18 cellular contexts compared by ENCODE assay signal in the genomic region with DNA sequence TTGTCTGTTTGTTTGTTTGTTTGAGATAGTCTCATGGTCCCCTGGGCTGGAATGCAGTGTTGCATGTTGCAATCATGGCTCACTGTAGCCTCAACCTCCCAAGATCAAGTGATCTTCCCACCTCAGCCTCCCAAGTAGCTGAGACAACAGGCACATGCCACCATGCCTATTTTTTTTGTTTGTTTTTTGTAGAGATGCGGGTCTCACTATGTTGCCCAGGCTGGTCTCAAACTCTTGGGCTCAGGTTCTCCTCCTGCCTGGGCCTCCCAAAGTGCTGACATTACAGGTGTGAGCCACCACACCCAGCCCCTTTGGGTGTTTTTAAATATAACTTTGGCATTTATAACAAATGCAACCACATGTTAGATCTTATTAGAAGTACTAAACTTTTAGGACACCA. TPM values are rescaled to one million over a fixed set of nuclear protein-coding genes. Genes with fewer than 3 reads are reported as not detected.
DNase-seq lines count a peak whose midpoint lies in the region; ATAC-seq, FAIRE-seq and TF ChIP-seq lines count a peak whose summit lies in the region.
"Had no signal": no experiment of that assay in that cellular context is flagged by ENCODE, and none has a peak within 500 bp of the region (broad histone marks: within the 10 kb centered on the region; RNA-seq: fewer than 3 reads in every experiment).

No MANE protein-coding gene starts in this region.

- TF ChIP-seq EP300 in HepG2 (IDR thresholded peaks at IDR 0.05; ENCODE audit: low read depth in 2 of 2, low read length in 2 of 2) (no peak), HepG2 (CRISPR knock-in tag; IDR thresholded peaks at IDR 0.05; ENCODE audit: borderline replicate concordance) (no peak)

- H3K4me3 ChIP-seq in HepG2 (replicated peaks in 1 of 3; ENCODE audit: insufficient read depth in 1 of 3, low read depth in 2 of 3, low read length in 3 of 3), result no peak overlapping the region
- no peak overlapping the region for H3K4me3 ChIP-seq in right lobe of liver
- no peak overlapping the region for H3K4me3 ChIP-seq in right atrium auricular region
- H3K4me3 ChIP-seq: BLaER1 had no signal

- H3K27ac ChIP-seq in HepG2 (ENCODE audit: extremely low read length, insufficient read depth, low read length) (no peak overlapping the region), right lobe of liver (no peak overlapping the region), right atrium auricular region (no peak overlapping the region)
- H3K27ac ChIP-seq: 22Rv1, BLaER1 had no signal

- H3K27me3 ChIP-seq in HepG2 (ENCODE audit: control insufficient read depth in 1 of 2, insufficient read depth in 2 of 2, low read length in 2 of 2), result no peaks in the 10 kb centered on the region
- H3K27me3 ChIP-seq in right lobe of liver, result no peaks in the 10 kb centered on the region
- no peaks in the 10 kb centered on the region for H3K27me3 ChIP-seq in right atrium auricular region
- H3K27me3 ChIP-seq: BLaER1 had no signal

- H3K27me3 Mint-ChIP-seq in activated CD4-positive, alpha-beta T cell treated with anti-CD3 and anti-CD28 coated beads, Interleukin-2, amount 10 ng/mL, durations not matched to agents 7 days and 5 days, result no peaks in the 10 kb centered on the region
- H3K27me3 Mint-ChIP-seq in naive B cell, result no peaks in the 10 kb centered on the region
- H3K27me3 Mint-ChIP-seq: CD4-positive, alpha-beta memory T cell; IgD-negative memory B cell had no signal

- H3K9ac ChIP-seq in HepG2 (ENCODE audit: insufficient read depth, low read depth, low read length), result no peak overlapping the region
- H3K9ac ChIP-seq: BLaER1 had no signal

- 100% methylated on average over 1 of the region's 1 CpG for WGBS in HepG2 (ENCODE audit: low lambda C conversion rate)
- 100% methylated on average over 1 of the region's 1 CpG for WGBS in right lobe of liver (ENCODE audit: insufficient coverage, low coverage, low lambda C conversion rate, missing lambda C conversion rate)

- H3K4me1 ChIP-seq in HepG2 (ENCODE audit: insufficient read depth, low read length), result no peaks in the 10 kb centered on the region
- no peaks in the 10 kb centered on the region for H3K4me1 ChIP-seq in right lobe of liver
- no peaks in the 10 kb centered on the region for H3K4me1 ChIP-seq in right atrium auricular region
- H3K4me1 ChIP-seq: BLaER1 had no signal

- no peaks in the 10 kb centered on the region for H3K79me2 ChIP-seq in HepG2 (ENCODE audit: insufficient read depth, low read length)

- no peak for FAIRE-seq in HepG2 (lab: Jason Lieb, UNC)
- FAIRE-seq: H1, HTR-8/SVneo had no signal

- H3K9me3 ChIP-seq in HepG2 (ENCODE audit: low read length) (no peaks in the 10 kb centered on the region), right lobe of liver (no peaks in the 10 kb centered on the region), right atrium auricular region (no peaks in the 10 kb centered on the region)
- H3K9me3 ChIP-seq: BLaER1 had no signal

- no TSS peak for BruUV-seq in HepG2 (replicated peaks; lab: Mats Ljungman, UMichigan)

- CTCF ChIA-PET in activated CD4-positive, alpha-beta T cell treated with anti-CD3 and anti-CD28 coated beads, Interleukin-2, amount 10 ng/mL, durations not matched to agents 7 days and 5 days (lab: Charles Lee), result no interaction called here
- CTCF ChIA-PET in HepG2 (lab: Yijun Ruan, JAX; ENCODE audit: low intra/inter-chr PET ratio, low total read pairs), result no interaction called here

- ATAC-seq in HepG2 (no peak), right lobe of liver (no peak), naive B cell (ENCODE audit: low read depth in 2 of 2) (no peak)

- H3K36me3 ChIP-seq in HepG2 (replicated peaks in 1 of 2; ENCODE audit: control insufficient read depth in 1 of 2, insufficient read depth in 2 of 2, low read length in 2 of 2), result peaks cover 0 to 3% of the 10 kb centered on the region in 2 experiments; a peak in 3 of 5 replicates
- no peaks in the 10 kb centered on the region for H3K36me3 ChIP-seq in right lobe of liver
- H3K36me3 ChIP-seq in right atrium auricular region, result peaks cover 9% of the 10 kb centered on the region

- no peak for DNase-seq in activated CD4-positive, alpha-beta T cell treated with anti-CD3 and anti-CD28 coated beads, Interleukin-2, amount 10 ng/mL, durations not matched to agents 7 days and 5 days
- DNase-seq in activated CD4-positive, alpha-beta T cell treated with anti-CD3 and anti-CD28 coated beads, Interleukin-2, amount 50 U/mL, for 48 hours, result no peak
- DNase-seq in HepG2 (ENCODE audit: low spot score) (no peak), right lobe of liver (no peak), naive B cell (no peak), right atrium auricular region (ENCODE audit: low spot score) (no peak), putamen (ENCODE audit: low spot score) (no peak)
- DNase-seq: Calu3; CD4-positive, alpha-beta memory T cell; DMS79 treated with DMSO at 0.1 percent for 48 hours; GF-D8; H9 had no signal

- H3K4me2 ChIP-seq in HepG2 (ENCODE audit: low read depth, low read length), result no peak overlapping the region
- H3K4me2 ChIP-seq: BLaER1 had no signal

- H3K4me3 Mint-ChIP-seq in activated CD4-positive, alpha-beta T cell treated with anti-CD3 and anti-CD28 coated beads, Interleukin-2, amount 10 ng/mL, durations not matched to agents 7 days and 5 days, result no peak overlapping the region
- no peak overlapping the region for H3K4me3 Mint-ChIP-seq in naive B cell
- H3K4me3 Mint-ChIP-seq: CD14-positive monocyte; CD4-positive, alpha-beta memory T cell; H9 had no signal

- H3K9me3 Mint-ChIP-seq in activated CD4-positive, alpha-beta T cell treated with anti-CD3 and anti-CD28 coated beads, Interleukin-2, amount 10 ng/mL, durations not matched to agents 7 days and 5 days, result no peaks in the 10 kb centered on the region
- no peaks in the 10 kb centered on the region for H3K9me3 Mint-ChIP-seq in naive B cell
- H3K9me3 Mint-ChIP-seq: IgD-negative memory B cell had no signal

- TF ChIP-seq CTCF in HepG2 (CRISPR knock-in tag; IDR thresholded peaks at IDR 0.05), result no peak
- TF ChIP-seq CTCF in right lobe of liver (IDR thresholded peaks at IDR 0.05), result no peak
- no peak for TF ChIP-seq CTCF in right atrium auricular region (IDR thresholded peaks at IDR 0.05)

- TF ChIP-seq POLR2A in HepG2 (IDR thresholded peaks at IDR 0.05; ENCODE audit: insufficient read depth in 1 of 2, low read depth in 2 of 2, low read length in 2 of 2) (no peak), right lobe of liver (IDR thresholded peaks at IDR 0.05) (no peak)

- POLR2A ChIA-PET in activated CD4-positive, alpha-beta T cell treated with anti-CD3 and anti-CD28 coated beads, Interleukin-2, amount 10 ng/mL, durations not matched to agents 7 days and 5 days (lab: Charles Lee), result no interaction called here
- POLR2A ChIA-PET in HepG2 (lab: Yijun Ruan, JAX), result no interaction called here

- H3K36me3 Mint-ChIP-seq in activated CD4-positive, alpha-beta T cell treated with anti-CD3 and anti-CD28 coated beads, Interleukin-2, amount 10 ng/mL, durations not matched to agents 7 days and 5 days (ENCODE audit: low read depth), result peaks cover 12% of the 10 kb centered on the region
- H3K36me3 Mint-ChIP-seq in naive B cell, result peaks cover under 1 to 11% of the 10 kb centered on the region in 2 donors

- no peaks in the 10 kb centered on the region for H3K4me1 Mint-ChIP-seq in activated CD4-positive, alpha-beta T cell treated with anti-CD3 and anti-CD28 coated beads, Interleukin-2, amount 10 ng/mL, durations not matched to agents 7 days and 5 days
- H3K4me1 Mint-ChIP-seq in naive B cell, result peaks cover 10 to 18% (median 14%) of the 10 kb centered on the region in 3 donors
- H3K4me1 Mint-ChIP-seq: CD14-positive monocyte had no signal

- TF ChIP-seq RAD21 in HepG2 (CRISPR knock-in tag; IDR thresholded peaks at IDR 0.05), result no peak

- no peaks in the 10 kb centered on the region; the same call in 1 of the 2 replicates for H4K20me1 ChIP-seq in HepG2 (ENCODE audit: insufficient read depth, low read length)
- H4K20me1 ChIP-seq: BLaER1 had no signal

- peak overlapping the region; percentile 11 for H3K27ac Mint-ChIP-seq in activated CD4-positive, alpha-beta T cell treated with anti-CD3 and anti-CD28 coated beads, Interleukin-2, amount 10 ng/mL, durations not matched to agents 7 days and 5 days
- H3K27ac Mint-ChIP-seq in naive B cell, result peak overlapping the region in 4 of 6 donors; percentile 14 to 48 (median 32)
- H3K27ac Mint-ChIP-seq: CD4-positive, alpha-beta memory T cell; H9 had no signal

- intact Hi-C loops in HepG2 (cut with micrococcal nuclease; ENCODE audit: unreplicated experiment), result loop anchor here (5.0 kb wide), 1 partner anchor 153 kb away; no protein-coding TSS in a partner anchor
- intact Hi-C loops in right lobe of liver (cut with DNase I), result no loop called here

- in situ Hi-C loops in HepG2 (cut with HindIII; ENCODE audit: extremely low pct_ligation_motif_present, low pct_unique_long_range_greater_than_20kb), result no loop called here

- H2AFZ ChIP-seq in HepG2 (ENCODE audit: low read length), result no peak overlapping the region

RNA-seq across cellular contexts. Expression of gene ARL5A, which starts 37.5 kb away (rescaled TPM):
- 10 to 100 TPM; 47.4 to 49.0 TPM for total RNA-seq in activated CD4-positive, alpha-beta T cell treated with anti-CD3 and anti-CD28 coated beads, Interleukin-2, amount 10 ng/mL, durations not matched to agents 7 days and 5 days
- total RNA-seq in HepG2 (2016; rRNA removed; fragmentation: Illumina TruSeq; extraction: Trizol), result 149 and 170 TPM in 2 replicates
- 75.4 and 85.0 TPM in 2 replicates for total RNA-seq in HepG2 (2016; cell fraction: cytosol; rRNA removed; fragmentation: Illumina TruSeq; extraction: Trizol; ENCODE audit: low read depth)
- total RNA-seq in HepG2 (2016; cell fraction: insoluble cytoplasmic fraction; rRNA removed; fragmentation: Illumina TruSeq; extraction: Trizol), result 144 and 150 TPM in 2 replicates
- 220 and 225 TPM in 2 replicates for total RNA-seq in HepG2 (2016; cell fraction: membrane; rRNA removed; fragmentation: Illumina TruSeq; extraction: Trizol)
- total RNA-seq in HepG2 (2016; cell fraction: nucleus; rRNA removed; fragmentation: Illumina TruSeq; extraction: Trizol), result 85.9 and 100 TPM in 2 replicates
- polyA plus RNA-seq in HepG2 (2011; rRNA removed), result 34.2 and 47.5 TPM in 2 replicates
- 23.3 and 35.0 TPM in 2 replicates for polyA plus RNA-seq in HepG2 (2011; cell fraction: cytosol; rRNA removed)
- 21.9 and 29.1 TPM in 2 replicates for polyA plus RNA-seq in HepG2 (2011; cell fraction: nucleus; rRNA removed)
- polyA plus RNA-seq in HepG2 (2012), result 46.8 and 63.2 TPM in 2 replicates
- polyA plus RNA-seq in HepG2 (2016; cell fraction: cytosol; fragmentation: Illumina TruSeq; extraction: Trizol; ENCODE audit: low read depth), result 49.2 and 53.4 TPM in 2 replicates
- polyA plus RNA-seq in HepG2 (2016; cell fraction: insoluble cytoplasmic fraction; fragmentation: Illumina TruSeq; extraction: Trizol; ENCODE audit: low read depth), result 78.6 and 90.5 TPM in 2 replicates
- 89.2 and 108 TPM in 2 replicates for polyA plus RNA-seq in HepG2 (2016; cell fraction: membrane; fragmentation: Illumina TruSeq; extraction: Trizol; ENCODE audit: low read depth)
- 53.8 and 56.7 TPM in 2 replicates for polyA plus RNA-seq in HepG2 (2016; cell fraction: nucleus; fragmentation: Illumina TruSeq; extraction: Trizol; ENCODE audit: insufficient read depth, low read depth)
- polyA minus RNA-seq in HepG2 (2011; rRNA and poly(A)+ RNA removed; ENCODE audit: low replicate concordance), result 8.7 and 27.5 TPM in 2 replicates
- polyA minus RNA-seq in HepG2 (2011; cell fraction: cytosol; rRNA and poly(A)+ RNA removed), result 42.2 and 46.0 TPM in 2 replicates
- polyA minus RNA-seq in HepG2 (2011; cell fraction: nucleus; rRNA and poly(A)+ RNA removed), result 141 and 173 TPM in 2 replicates
- total RNA-seq in right lobe of liver, result 10 to 100 TPM; 20.0 to 33.3 (median 22.4) TPM
- 100 to 1,000 TPM in 2 of 6 donors, 10 to 100 TPM in 4; 67.6 to 139 (median 90.9) TPM for polyA plus RNA-seq in naive B cell (ENCODE audit: low read depth in 6 of 6)
- 10 to 100 TPM; 69.3 to 82.1 TPM for total RNA-seq in right atrium auricular region

RNA-seq across cellular contexts. Expression of gene NEB, which starts 56.4 kb away (rescaled TPM):
- under 1 TPM; 0.40 to 0.48 TPM for total RNA-seq in activated CD4-positive, alpha-beta T cell treated with anti-CD3 and anti-CD28 coated beads, Interleukin-2, amount 10 ng/mL, durations not matched to agents 7 days and 5 days
- total RNA-seq in HepG2 (2016; rRNA removed; fragmentation: Illumina TruSeq; extraction: Trizol) (0.18 and 0.24 TPM in 2 replicates), right lobe of liver (10 to 100 TPM in 3 of 6 experiments, 1 to 10 TPM in 3; 1.3 to 23.1 (median 9.2) TPM), right atrium auricular region (100 to 1,000 TPM in 1 of 2 donors, 10 to 100 TPM in 1; 61.1 to 136 TPM)
- total RNA-seq in HepG2 (2016; cell fraction: cytosol; rRNA removed; fragmentation: Illumina TruSeq; extraction: Trizol; ENCODE audit: low read depth), result 0.10 TPM in 1 of 2 replicates, not detected in the other
- 0.19 and 0.33 TPM in 2 replicates for total RNA-seq in HepG2 (2016; cell fraction: insoluble cytoplasmic fraction; rRNA removed; fragmentation: Illumina TruSeq; extraction: Trizol)
- total RNA-seq in HepG2 (2016; cell fraction: membrane; rRNA removed; fragmentation: Illumina TruSeq; extraction: Trizol), result 0.03 TPM in 2 replicates
- total RNA-seq in HepG2 (2016; cell fraction: nucleus; rRNA removed; fragmentation: Illumina TruSeq; extraction: Trizol), result 0.66 and 0.96 TPM in 2 replicates
- polyA plus RNA-seq in HepG2 (2011; rRNA removed) (0.21 and 0.27 TPM in 2 replicates), naive B cell (ENCODE audit: low read depth in 6 of 6) (under 1 TPM in 4 of 6 donors, not detected in 2; 0.10 to 0.88 (median 0.18) TPM)
- 0.03 and 0.05 TPM in 2 replicates for polyA plus RNA-seq in HepG2 (2011; cell fraction: cytosol; rRNA removed)
- polyA plus RNA-seq in HepG2 (2011; cell fraction: nucleus; rRNA removed), result 0.57 and 0.72 TPM in 2 replicates
- 1.1 and 1.2 TPM in 2 replicates for polyA plus RNA-seq in HepG2 (2012)
- polyA plus RNA-seq in HepG2 (2016; cell fraction: cytosol; fragmentation: Illumina TruSeq; extraction: Trizol; ENCODE audit: low read depth), result 0.09 TPM in 1 of 2 replicates, not detected in the other
- polyA plus RNA-seq in HepG2 (2016; cell fraction: insoluble cytoplasmic fraction; fragmentation: Illumina TruSeq; extraction: Trizol; ENCODE audit: low read depth), result 0.01 and 0.14 TPM in 2 replicates
- polyA plus RNA-seq in HepG2 (2016; cell fraction: membrane; fragmentation: Illumina TruSeq; extraction: Trizol; ENCODE audit: low read depth), result not detected in 2 replicates
- 0.41 and 0.64 TPM in 2 replicates for polyA plus RNA-seq in HepG2 (2016; cell fraction: nucleus; fragmentation: Illumina TruSeq; extraction: Trizol; ENCODE audit: insufficient read depth, low read depth)
- polyA minus RNA-seq in HepG2 (2011; rRNA and poly(A)+ RNA removed; ENCODE audit: low replicate concordance), result 0.06 and 0.82 TPM in 2 replicates
- polyA minus RNA-seq in HepG2 (2011; cell fraction: cytosol; rRNA and poly(A)+ RNA removed), result 0.10 TPM in 1 of 2 replicates, not detected in the other
- polyA minus RNA-seq in HepG2 (2011; cell fraction: nucleus; rRNA and poly(A)+ RNA removed), result 0.90 and 1.7 TPM in 2 replicates
- polyA plus RNA-seq: CD14-positive monocyte had no signal
